9 cellular contexts compared by ENCODE assay signal in genomic region chr16:997440-998051, GRCh38. TPM values are rescaled to one million over a fixed set of nuclear protein-coding genes. Genes with fewer than 3 reads are reported as not detected.
DNase-seq lines count a peak whose midpoint lies in the region; ATAC-seq lines count a peak whose summit lies in the region.
"Had no signal": no experiment of that assay in that cellular context is flagged by ENCODE, and none has a peak within 500 bp of the region (broad histone marks: within the 10 kb centered on the region; RNA-seq: fewer than 3 reads in every experiment).

No MANE protein-coding gene starts in this region.

- CTCF ChIA-PET in activated CD4-positive, alpha-beta T cell treated with anti-CD3 and anti-CD28 coated beads, Interleukin-2, amount 10 ng/mL, durations not matched to agents 7 days and 5 days (lab: Charles Lee): interaction anchor here (0.7 kb wide), 1 partner anchor 43 kb away, joined by 3 read pairs; no protein-coding TSS in a partner anchor

- H3K36me3 ChIP-seq in HUES64 (ENCODE audit: insufficient read depth, low read length) (no peaks in the 10 kb centered on the region), ectodermal cell (ENCODE audit: control insufficient read depth, insufficient read depth, low read length) (no peaks in the 10 kb centered on the region), neuron (ENCODE audit: insufficient read depth, low read length) (no peaks in the 10 kb centered on the region)

- H3K4me3 ChIP-seq in HUES64 (ENCODE audit: low read length): peak overlapping the region; percentile 28; the same call in 1 of the 2 replicates
- H3K4me3 ChIP-seq in ectodermal cell (ENCODE audit: insufficient read depth, low read depth, low read length): peak overlapping the region; percentile 20
- H3K4me3 ChIP-seq in neuron (ENCODE audit: low read length): peak overlapping the region; percentile 20

- H3K4me1 Mint-ChIP-seq in activated CD4-positive, alpha-beta T cell treated with anti-CD3 and anti-CD28 coated beads, Interleukin-2, amount 10 ng/mL, durations not matched to agents 7 days and 5 days: peaks cover 22% of the 10 kb centered on the region

- 20% methylated on average over 39 of the region's 39 CpGs for WGBS in HUES64
- 21 to 22% methylated on average over 39 of the region's 39 CpGs for WGBS in ectodermal cell, 2 experiments

- DNase-seq in activated CD4-positive, alpha-beta T cell treated with anti-CD3 and anti-CD28 coated beads, Interleukin-2, amount 10 ng/mL, durations not matched to agents 7 days and 5 days: peak; percentile 43
- DNase-seq in ureter (ENCODE audit: low spot score) (peak; percentile 76), HCEC 1CT (no peak), DMS114 treated with DMSO at 0.1 percent for 48 hours (lab: John Stamatoyannopoulos, UW; ENCODE audit: unreplicated experiment) (no peak)

- H3K27me3 ChIP-seq in HUES64 (ENCODE audit: insufficient read depth, low read length) (no peaks in the 10 kb centered on the region), ectodermal cell (ENCODE audit: control insufficient read depth, insufficient read depth, low read length, poor library complexity, severe bottlenecking) (peaks cover 20% of the 10 kb centered on the region), neuron (ENCODE audit: insufficient read depth, low read length) (peaks cover 8% of the 10 kb centered on the region)

- H3K27me3 Mint-ChIP-seq in activated CD4-positive, alpha-beta T cell treated with anti-CD3 and anti-CD28 coated beads, Interleukin-2, amount 10 ng/mL, durations not matched to agents 7 days and 5 days: peaks cover 23% of the 10 kb centered on the region

- peak overlapping the region; percentile 48 for H3K4me3 Mint-ChIP-seq in activated CD4-positive, alpha-beta T cell treated with anti-CD3 and anti-CD28 coated beads, Interleukin-2, amount 10 ng/mL, durations not matched to agents 7 days and 5 days

- peaks cover 21% of the 10 kb centered on the region for H3K9me3 ChIP-seq in HUES64 (ENCODE audit: insufficient read depth, low read depth, low read length)
- no peaks in the 10 kb centered on the region for H3K9me3 ChIP-seq in ectodermal cell (ENCODE audit: control insufficient read depth, low read length)
- peaks cover 7% of the 10 kb centered on the region for H3K9me3 ChIP-seq in neuron (ENCODE audit: low read length)

- POLR2A ChIA-PET in activated CD4-positive, alpha-beta T cell treated with anti-CD3 and anti-CD28 coated beads, Interleukin-2, amount 10 ng/mL, durations not matched to agents 7 days and 5 days (lab: Charles Lee): no interaction called here

- H3K4me1 ChIP-seq in HUES64 (ENCODE audit: insufficient read depth, low read length): no peaks in the 10 kb centered on the region
- H3K4me1 ChIP-seq in ectodermal cell (ENCODE audit: control insufficient read depth, insufficient read depth, low read length): peaks cover 19% of the 10 kb centered on the region
- peaks cover 30% of the 10 kb centered on the region for H3K4me1 ChIP-seq in neuron (ENCODE audit: insufficient read depth, low read length)

- peak overlapping the region; percentile 14; the same call in 1 of the 2 replicates for H3K9ac ChIP-seq in HUES64 (ENCODE audit: low read depth, low read length)
- H3K9ac ChIP-seq: KMS-11 had no signal

- H3K36me3 Mint-ChIP-seq in activated CD4-positive, alpha-beta T cell treated with anti-CD3 and anti-CD28 coated beads, Interleukin-2, amount 10 ng/mL, durations not matched to agents 7 days and 5 days (ENCODE audit: low read depth): no peaks in the 10 kb centered on the region

- no peak overlapping the region for H2AFZ ChIP-seq in neuron (ENCODE audit: low read depth, low read length)

- H3K27ac Mint-ChIP-seq in activated CD4-positive, alpha-beta T cell treated with anti-CD3 and anti-CD28 coated beads, Interleukin-2, amount 10 ng/mL, durations not matched to agents 7 days and 5 days: peak overlapping the region; percentile 69

- peaks cover 4% of the 10 kb centered on the region for H3K9me3 Mint-ChIP-seq in activated CD4-positive, alpha-beta T cell treated with anti-CD3 and anti-CD28 coated beads, Interleukin-2, amount 10 ng/mL, durations not matched to agents 7 days and 5 days

- H3K27ac ChIP-seq in HUES64 (ENCODE audit: low read depth, low read length) (peak overlapping the region; percentile 3; the same call in 1 of the 2 replicates), ectodermal cell (ENCODE audit: insufficient read depth, low read depth, low read length, poor library complexity, severe bottlenecking) (no peak overlapping the region)
- H3K27ac ChIP-seq: KMS-11 had no signal

- ATAC-seq in HG03135 (IDR thresholded peaks at IDR 0.05; ENCODE audit: unreplicated experiment): no peak

RNA-seq across cellular contexts. Expression of gene SOX8, which starts 16.0 kb away (rescaled TPM):
- polyA plus RNA-seq in HUES64 (2013, experiment 1 of 2): 3.3 TPM
- polyA plus RNA-seq in HUES64 (2013, experiment 2 of 2): 5.3 TPM
- total RNA-seq in activated CD4-positive, alpha-beta T cell treated with anti-CD3 and anti-CD28 coated beads, Interleukin-2, amount 10 ng/mL, durations not matched to agents 7 days and 5 days: under 1 TPM; 0.25 to 0.27 TPM
- 2.9 TPM for polyA plus RNA-seq in ectodermal cell (2013, experiment 1 of 4)
- polyA plus RNA-seq in ectodermal cell (2013, experiment 2 of 4): 3.7 TPM
- polyA plus RNA-seq in ectodermal cell (2013, experiment 3 of 4): 4.2 TPM
- polyA plus RNA-seq in ectodermal cell (2013, experiment 4 of 4): 4.1 TPM
- total RNA-seq in ureter: 0.73 TPM

RNA-seq across cellular contexts. Expression of gene LMF1, which starts 26.8 kb away (rescaled TPM):
- polyA plus RNA-seq in HUES64 (2013, experiment 1 of 2): 3.8 TPM
- polyA plus RNA-seq in HUES64 (2013, experiment 2 of 2): 6.5 TPM
- total RNA-seq in activated CD4-positive, alpha-beta T cell treated with anti-CD3 and anti-CD28 coated beads, Interleukin-2, amount 10 ng/mL, durations not matched to agents 7 days and 5 days: 10 to 100 TPM; 20.5 to 23.0 TPM
- 14.8 TPM for polyA plus RNA-seq in ectodermal cell (2013, experiment 1 of 4)
- 13.8 TPM for polyA plus RNA-seq in ectodermal cell (2013, experiment 2 of 4)
- polyA plus RNA-seq in ectodermal cell (2013, experiment 3 of 4): 10.0 TPM
- polyA plus RNA-seq in ectodermal cell (2013, experiment 4 of 4): 12.3 TPM
- 32.1 TPM for total RNA-seq in ureter

Comparison
In these comparisons a context has a peak if more than half of its experiments do, and no peak if none do; other contexts are left out.
1. DNase-seq: peak in activated CD4-positive, alpha-beta T cell treated with anti-CD3 and anti-CD28 coated beads, Interleukin-2, amount 10 ng/mL, durations not matched to agents 7 days and 5 days (single experiment) and ureter (single experiment); none in HCEC 1CT (single experiment) and DMS114 treated with DMSO at 0.1 percent for 48 hours (single experiment).
2. Peak in every context shown above with its lines, with median percentiles within 50 percentile points of each other: H3K4me3 ChIP-seq.